In the genomic region with DNA sequence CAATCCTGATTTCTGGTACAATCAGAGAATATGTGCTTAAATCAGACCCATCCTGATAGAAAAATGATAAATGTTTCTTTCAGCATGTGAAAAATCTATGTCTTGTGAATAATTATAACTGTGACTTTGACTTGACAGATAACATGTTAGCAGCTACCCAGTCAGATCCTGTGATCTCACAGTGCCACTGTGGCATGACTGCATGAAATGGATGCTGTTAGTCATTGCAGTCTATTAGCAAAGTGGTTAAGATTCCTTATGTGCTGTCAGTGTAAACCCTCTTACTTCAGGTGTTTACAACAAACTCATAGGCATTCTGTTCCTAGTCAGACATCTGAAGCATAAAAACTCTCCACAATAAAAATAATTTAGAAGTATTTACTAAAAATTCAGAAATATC, we compare ENCODE assay signal across 11 cellular contexts.
DNase-seq lines count a peak whose midpoint lies in the region; ATAC-seq and TF ChIP-seq lines count a peak whose summit lies in the region.
"Had no signal": no experiment of that assay in that cellular context is flagged by ENCODE, and none has a peak within 500 bp of the region (broad histone marks: within the 10 kb centered on the region; RNA-seq: fewer than 3 reads in every experiment).

No MANE protein-coding gene starts in this region.

- no peak for TF ChIP-seq CTCF in OCI-LY3 (IDR thresholded peaks at IDR 0.05; ENCODE audit: low read depth, low read length)
- TF ChIP-seq CTCF in fibroblast of pulmonary artery (IDR thresholded peaks at IDR 0.05; ENCODE audit: low read length, missing control alignments): no peak
- no peak for TF ChIP-seq CTCF in esophagus squamous epithelium (IDR thresholded peaks at IDR 0.05)

- H3K9ac ChIP-seq in OCI-LY3 (ENCODE audit: low read length): peak overlapping the region; percentile 12; the same call in 1 of the 2 replicates

- H3K27ac ChIP-seq in OCI-LY3 (ENCODE audit: low read length): no peak overlapping the region
- no peak overlapping the region for H3K27ac ChIP-seq in esophagus squamous epithelium

- intact Hi-C loops in esophagus squamous epithelium (cut with DNase I) (no loop called here), left colon (cut with DNase I, micrococcal nuclease) (no loop called here)

- H3K36me3 ChIP-seq in OCI-LY3 (replicated peaks; ENCODE audit: low read depth, low read length) (peaks cover 12% of the 10 kb centered on the region), esophagus squamous epithelium (no peaks in the 10 kb centered on the region)

- DNase-seq in AG08395 (ENCODE audit: low spot score): peak; percentile 52
- peak; percentile 30 for DNase-seq in H4 (ENCODE audit: low spot score)
- peak; percentile 39 for DNase-seq in fibroblast of pulmonary artery (ENCODE audit: low read depth)
- DNase-seq in mucosa of gallbladder (ENCODE audit: low spot score): no peak
- no peak for DNase-seq in esophagus squamous epithelium (lab: John Stamatoyannopoulos, UW)
- no peak for DNase-seq in left colon
- DNase-seq: activated CD4-positive, alpha-beta T cell treated with anti-CD3 and anti-CD28 coated beads, Interleukin-2, amount 50 U/mL, for 4 hours; NCI-H345; right cardiac atrium had no signal

- no peak for TF ChIP-seq POLR2A in esophagus squamous epithelium (IDR thresholded peaks at IDR 0.05)

- no peaks in the 10 kb centered on the region for H4K20me1 ChIP-seq in OCI-LY3 (ENCODE audit: insufficient read depth, low read length)

- H3K4me1 ChIP-seq in OCI-LY3 (ENCODE audit: low read length): peaks cover 32% of the 10 kb centered on the region
- no peaks in the 10 kb centered on the region for H3K4me1 ChIP-seq in esophagus squamous epithelium

- no peaks in the 10 kb centered on the region for H3K9me3 ChIP-seq in OCI-LY3 (ENCODE audit: insufficient read depth, low read length)
- no peaks in the 10 kb centered on the region for H3K9me3 ChIP-seq in esophagus squamous epithelium

- ATAC-seq in HG03095 (IDR thresholded peaks at IDR 0.05; ENCODE audit: unreplicated experiment) (no peak), left colon (no peak)
- ATAC-seq: right cardiac atrium had no signal

- H3K4me3 ChIP-seq in OCI-LY3 (ENCODE audit: low read length) (no peak overlapping the region), fibroblast of pulmonary artery (replicated peaks; ENCODE audit: low read depth, low read length) (no peak overlapping the region), esophagus squamous epithelium (no peak overlapping the region)

- no peaks in the 10 kb centered on the region for H3K27me3 ChIP-seq in OCI-LY3 (ENCODE audit: low read depth, low read length)
- no peaks in the 10 kb centered on the region for H3K27me3 ChIP-seq in esophagus squamous epithelium

- H3K79me2 ChIP-seq in OCI-LY3 (ENCODE audit: low read length): no peaks in the 10 kb centered on the region

- 0 out of 2 replicates have a peak overlapping the region, but pooled peaks have one; percentile 49 for H2AFZ ChIP-seq in OCI-LY3 (ENCODE audit: low read depth, low read length)

- peak overlapping the region; percentile 39 for H3K4me2 ChIP-seq in OCI-LY3 (ENCODE audit: low read length)

Comparison
In these comparisons a context has a peak if more than half of its experiments do, and no peak if none do; other contexts are left out.
1. DNase-seq: peak in AG08395 (single experiment), H4 (single experiment) and fibroblast of pulmonary artery (single experiment); none in mucosa of gallbladder (single experiment), esophagus squamous epithelium (single experiment) and left colon (0 of 2).